ENCODE assay signal across 6 cellular contexts in genomic region chr22:50614296-50614695, GRCh38. TPM values are rescaled to one million over a fixed set of nuclear protein-coding genes. Genes with fewer than 3 reads are reported as not detected.
"Had no signal": no experiment of that assay in that cellular context is flagged by ENCODE, and none has a peak within 500 bp of the region (broad histone marks: within the 10 kb centered on the region; RNA-seq: fewer than 3 reads in every experiment).

No MANE protein-coding gene starts in this region.

RNA-seq across cellular contexts. Expression of gene MAPK8IP2, which starts 13.7 kb away (rescaled TPM):
- total RNA-seq: GM23248 had no signal

RNA-seq across cellular contexts. Expression of gene SYCE3, which starts 51.6 kb away (rescaled TPM):
- total RNA-seq: GM23248, H4, H7, HFFc6, HT1080, IMR-90 had no signal
- polyA plus RNA-seq: IMR-90 had no signal
